1 cellular context compared by ENCODE assay signal in the genomic region with DNA sequence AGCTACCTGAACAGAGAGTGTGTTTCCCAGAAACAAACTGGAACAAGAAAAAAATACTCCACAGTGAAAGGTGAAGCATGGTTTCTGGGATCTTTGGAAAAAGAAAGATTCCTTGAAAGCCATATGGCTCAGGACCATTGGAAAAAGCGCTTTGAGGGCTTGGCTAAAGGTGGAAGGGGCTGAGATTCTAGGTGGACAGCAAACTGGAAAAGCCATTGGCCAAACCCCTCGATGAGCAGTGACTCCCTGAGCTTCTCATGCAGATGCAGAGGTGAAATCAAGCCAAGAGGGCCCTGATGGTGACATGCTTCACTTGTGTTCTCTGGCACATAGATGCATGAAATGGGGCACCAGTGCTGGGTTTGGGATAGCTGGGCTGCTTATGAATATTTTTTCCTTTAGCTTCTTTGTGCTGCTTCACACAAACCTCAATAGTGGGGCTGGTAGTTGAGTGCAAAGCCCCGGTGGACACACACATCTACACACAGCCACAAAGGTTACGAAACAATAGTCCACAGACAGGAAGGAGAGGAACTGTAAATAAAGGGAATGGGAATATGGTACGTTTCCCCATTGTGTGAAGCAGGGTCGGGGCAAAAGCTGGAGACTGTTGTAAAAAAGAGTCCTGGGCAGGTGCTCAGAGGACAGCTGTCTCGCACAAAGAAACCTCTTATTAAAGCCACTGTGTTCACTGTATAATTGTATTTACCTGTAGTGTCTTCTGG.
A peak's percentile ranks its signal among the peaks of the same experiment; 100 is the strongest.
TF ChIP-seq lines count a peak whose summit lies in the region.

No MANE protein-coding gene starts in this region.

TF ChIP-seq in HepG2, 621 proteins besides CTCF, POLR2A, EP300 and RAD21 (continued from another document and continues in another):
- TF ChIP-seq, protein P1, sequence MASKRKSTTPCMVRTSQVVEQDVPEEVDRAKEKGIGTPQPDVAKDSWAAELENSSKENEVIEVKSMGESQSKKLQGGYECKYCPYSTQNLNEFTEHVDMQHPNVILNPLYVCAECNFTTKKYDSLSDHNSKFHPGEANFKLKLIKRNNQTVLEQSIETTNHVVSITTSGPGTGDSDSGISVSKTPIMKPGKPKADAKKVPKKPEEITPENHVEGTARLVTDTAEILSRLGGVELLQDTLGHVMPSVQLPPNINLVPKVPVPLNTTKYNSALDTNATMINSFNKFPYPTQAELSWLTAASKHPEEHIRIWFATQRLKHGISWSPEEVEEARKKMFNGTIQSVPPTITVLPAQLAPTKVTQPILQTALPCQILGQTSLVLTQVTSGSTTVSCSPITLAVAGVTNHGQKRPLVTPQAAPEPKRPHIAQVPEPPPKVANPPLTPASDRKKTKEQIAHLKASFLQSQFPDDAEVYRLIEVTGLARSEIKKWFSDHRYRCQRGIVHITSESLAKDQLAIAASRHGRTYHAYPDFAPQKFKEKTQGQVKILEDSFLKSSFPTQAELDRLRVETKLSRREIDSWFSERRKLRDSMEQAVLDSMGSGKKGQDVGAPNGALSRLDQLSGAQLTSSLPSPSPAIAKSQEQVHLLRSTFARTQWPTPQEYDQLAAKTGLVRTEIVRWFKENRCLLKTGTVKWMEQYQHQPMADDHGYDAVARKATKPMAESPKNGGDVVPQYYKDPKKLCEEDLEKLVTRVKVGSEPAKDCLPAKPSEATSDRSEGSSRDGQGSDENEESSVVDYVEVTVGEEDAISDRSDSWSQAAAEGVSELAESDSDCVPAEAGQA (IDR thresholded peaks at IDR 0.05; ENCODE audit: low read depth), result 0 out of 2 replicates have a peak, but pooled peaks have one; percentile 32
- TF ChIP-seq, protein P1 (CRISPR knock-in tag; IDR thresholded peaks at IDR 0.05; ENCODE audit: borderline replicate concordance), result no peak
- TF ChIP-seq ZNF44 (CRISPR knock-in tag; IDR thresholded peaks at IDR 0.05) (0 out of 2 replicates have a peak, but pooled peaks have one; percentile 65), KLF11 (CRISPR knock-in tag; IDR thresholded peaks at IDR 0.05) (no peak), ATF7 (IDR thresholded peaks at IDR 0.05) (no peak), ATF7 (CRISPR knock-in tag; IDR thresholded peaks at IDR 0.05) (no peak), THRA (CRISPR knock-in tag; IDR thresholded peaks at IDR 0.05; ENCODE audit: borderline replicate concordance) (no peak), DPF2 (CRISPR knock-in tag; IDR thresholded peaks at IDR 0.05; ENCODE audit: borderline replicate concordance, low read depth) (0 out of 2 replicates have a peak, but pooled peaks have one; percentile 3), PHB2 (IDR thresholded peaks at IDR 0.05; ENCODE audit: partially characterized antibody) (no peak), TSC22D2 (CRISPR knock-in tag; IDR thresholded peaks at IDR 0.05; ENCODE audit: borderline replicate concordance) (no peak), ARNT2 (CRISPR knock-in tag; IDR thresholded peaks at IDR 0.05; ENCODE audit: low read depth) (0 out of 2 replicates have a peak, but pooled peaks have one; percentile 23), MIER3 (CRISPR knock-in tag; IDR thresholded peaks at IDR 0.05; ENCODE audit: borderline replicate concordance) (peak; percentile 67; the same call in 1 of the 2 replicates), RBAK (CRISPR knock-in tag; IDR thresholded peaks at IDR 0.05) (no peak), NBN (conservative IDR thresholded peaks at IDR 0.05) (no peak), SCMH1 (CRISPR knock-in tag; IDR thresholded peaks at IDR 0.05; ENCODE audit: borderline replicate concordance) (no peak), SATB2 (CRISPR knock-in tag; IDR thresholded peaks at IDR 0.05) (no peak), SOX6 (IDR thresholded peaks at IDR 0.05) (no peak), SOX6 (CRISPR knock-in tag; IDR thresholded peaks at IDR 0.05) (peak; percentile 91), RARA (CRISPR knock-in tag; IDR thresholded peaks at IDR 0.05) (peak; percentile 69), TBX2 (CRISPR knock-in tag; IDR thresholded peaks at IDR 0.05; ENCODE audit: borderline replicate concordance) (0 out of 2 replicates have a peak, but pooled peaks have one; percentile 40), AHDC1 (CRISPR knock-in tag; IDR thresholded peaks at IDR 0.05; ENCODE audit: borderline replicate concordance) (no peak), ZNF713 (CRISPR knock-in tag; IDR thresholded peaks at IDR 0.05) (no peak), DNMT3B (CRISPR knock-in tag; conservative IDR thresholded peaks at IDR 0.05) (no peak), ZNF34 (CRISPR knock-in tag; IDR thresholded peaks at IDR 0.05; ENCODE audit: borderline replicate concordance) (0 out of 2 replicates have a peak, but pooled peaks have one; percentile 9), SP1 (IDR thresholded peaks at IDR 0.05) (no peak), SP1 (CRISPR knock-in tag; IDR thresholded peaks at IDR 0.05) (no peak), HMG20A (CRISPR knock-in tag; IDR thresholded peaks at IDR 0.05; ENCODE audit: borderline replicate concordance) (peak; percentile 70; the same call in 1 of the 2 replicates), GLI4 (CRISPR knock-in tag; IDR thresholded peaks at IDR 0.05; ENCODE audit: borderline replicate concordance) (no peak), ZNF580 (CRISPR knock-in tag; IDR thresholded peaks at IDR 0.05; ENCODE audit: borderline replicate concordance, low read depth) (0 out of 2 replicates have a peak, but pooled peaks have one; percentile 15)
- TF ChIP-seq, protein P2, sequence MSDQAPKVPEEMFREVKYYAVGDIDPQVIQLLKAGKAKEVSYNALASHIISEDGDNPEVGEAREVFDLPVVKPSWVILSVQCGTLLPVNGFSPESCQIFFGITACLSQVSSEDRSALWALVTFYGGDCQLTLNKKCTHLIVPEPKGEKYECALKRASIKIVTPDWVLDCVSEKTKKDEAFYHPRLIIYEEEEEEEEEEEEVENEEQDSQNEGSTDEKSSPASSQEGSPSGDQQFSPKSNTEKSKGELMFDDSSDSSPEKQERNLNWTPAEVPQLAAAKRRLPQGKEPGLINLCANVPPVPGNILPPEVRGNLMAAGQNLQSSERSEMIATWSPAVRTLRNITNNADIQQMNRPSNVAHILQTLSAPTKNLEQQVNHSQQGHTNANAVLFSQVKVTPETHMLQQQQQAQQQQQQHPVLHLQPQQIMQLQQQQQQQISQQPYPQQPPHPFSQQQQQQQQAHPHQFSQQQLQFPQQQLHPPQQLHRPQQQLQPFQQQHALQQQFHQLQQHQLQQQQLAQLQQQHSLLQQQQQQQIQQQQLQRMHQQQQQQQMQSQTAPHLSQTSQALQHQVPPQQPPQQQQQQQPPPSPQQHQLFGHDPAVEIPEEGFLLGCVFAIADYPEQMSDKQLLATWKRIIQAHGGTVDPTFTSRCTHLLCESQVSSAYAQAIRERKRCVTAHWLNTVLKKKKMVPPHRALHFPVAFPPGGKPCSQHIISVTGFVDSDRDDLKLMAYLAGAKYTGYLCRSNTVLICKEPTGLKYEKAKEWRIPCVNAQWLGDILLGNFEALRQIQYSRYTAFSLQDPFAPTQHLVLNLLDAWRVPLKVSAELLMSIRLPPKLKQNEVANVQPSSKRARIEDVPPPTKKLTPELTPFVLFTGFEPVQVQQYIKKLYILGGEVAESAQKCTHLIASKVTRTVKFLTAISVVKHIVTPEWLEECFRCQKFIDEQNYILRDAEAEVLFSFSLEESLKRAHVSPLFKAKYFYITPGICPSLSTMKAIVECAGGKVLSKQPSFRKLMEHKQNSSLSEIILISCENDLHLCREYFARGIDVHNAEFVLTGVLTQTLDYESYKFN (CRISPR knock-in tag; conservative IDR thresholded peaks at IDR 0.05), result 0 out of 2 replicates have a peak, but pooled peaks have one; percentile 20
- TF ChIP-seq, protein P3, sequence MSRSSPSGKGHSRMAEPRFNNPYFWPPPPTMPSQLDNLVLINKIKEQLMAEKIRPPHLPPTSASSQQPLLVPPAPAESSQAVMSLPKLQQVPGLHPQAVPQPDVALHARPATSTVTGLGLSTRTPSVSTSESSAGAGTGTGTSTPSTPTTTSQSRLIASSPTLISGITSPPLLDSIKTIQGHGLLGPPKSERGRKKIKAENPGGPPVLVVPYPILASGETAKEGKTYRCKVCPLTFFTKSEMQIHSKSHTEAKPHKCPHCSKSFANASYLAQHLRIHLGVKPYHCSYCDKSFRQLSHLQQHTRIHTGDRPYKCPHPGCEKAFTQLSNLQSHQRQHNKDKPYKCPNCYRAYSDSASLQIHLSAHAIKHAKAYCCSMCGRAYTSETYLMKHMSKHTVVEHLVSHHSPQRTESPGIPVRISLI (CRISPR knock-in tag; IDR thresholded peaks at IDR 0.05; ENCODE audit: borderline replicate concordance), result no peak
- TF ChIP-seq, protein P4, sequence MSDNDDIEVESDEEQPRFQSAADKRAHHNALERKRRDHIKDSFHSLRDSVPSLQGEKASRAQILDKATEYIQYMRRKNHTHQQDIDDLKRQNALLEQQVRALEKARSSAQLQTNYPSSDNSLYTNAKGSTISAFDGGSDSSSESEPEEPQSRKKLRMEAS (IDR thresholded peaks at IDR 0.05), result 0 out of 2 replicates have a peak, but pooled peaks have one; percentile 12
- TF ChIP-seq, protein P5, sequence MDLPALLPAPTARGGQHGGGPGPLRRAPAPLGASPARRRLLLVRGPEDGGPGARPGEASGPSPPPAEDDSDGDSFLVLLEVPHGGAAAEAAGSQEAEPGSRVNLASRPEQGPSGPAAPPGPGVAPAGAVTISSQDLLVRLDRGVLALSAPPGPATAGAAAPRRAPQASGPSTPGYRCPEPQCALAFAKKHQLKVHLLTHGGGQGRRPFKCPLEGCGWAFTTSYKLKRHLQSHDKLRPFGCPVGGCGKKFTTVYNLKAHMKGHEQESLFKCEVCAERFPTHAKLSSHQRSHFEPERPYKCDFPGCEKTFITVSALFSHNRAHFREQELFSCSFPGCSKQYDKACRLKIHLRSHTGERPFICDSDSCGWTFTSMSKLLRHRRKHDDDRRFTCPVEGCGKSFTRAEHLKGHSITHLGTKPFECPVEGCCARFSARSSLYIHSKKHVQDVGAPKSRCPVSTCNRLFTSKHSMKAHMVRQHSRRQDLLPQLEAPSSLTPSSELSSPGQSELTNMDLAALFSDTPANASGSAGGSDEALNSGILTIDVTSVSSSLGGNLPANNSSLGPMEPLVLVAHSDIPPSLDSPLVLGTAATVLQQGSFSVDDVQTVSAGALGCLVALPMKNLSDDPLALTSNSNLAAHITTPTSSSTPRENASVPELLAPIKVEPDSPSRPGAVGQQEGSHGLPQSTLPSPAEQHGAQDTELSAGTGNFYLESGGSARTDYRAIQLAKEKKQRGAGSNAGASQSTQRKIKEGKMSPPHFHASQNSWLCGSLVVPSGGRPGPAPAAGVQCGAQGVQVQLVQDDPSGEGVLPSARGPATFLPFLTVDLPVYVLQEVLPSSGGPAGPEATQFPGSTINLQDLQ (CRISPR knock-in tag; IDR thresholded peaks at IDR 0.05), result peak; percentile 19; the same call in 1 of the 2 replicates
